Comparison of ENCODE assay signal across 9 cellular contexts in the genomic region with DNA sequence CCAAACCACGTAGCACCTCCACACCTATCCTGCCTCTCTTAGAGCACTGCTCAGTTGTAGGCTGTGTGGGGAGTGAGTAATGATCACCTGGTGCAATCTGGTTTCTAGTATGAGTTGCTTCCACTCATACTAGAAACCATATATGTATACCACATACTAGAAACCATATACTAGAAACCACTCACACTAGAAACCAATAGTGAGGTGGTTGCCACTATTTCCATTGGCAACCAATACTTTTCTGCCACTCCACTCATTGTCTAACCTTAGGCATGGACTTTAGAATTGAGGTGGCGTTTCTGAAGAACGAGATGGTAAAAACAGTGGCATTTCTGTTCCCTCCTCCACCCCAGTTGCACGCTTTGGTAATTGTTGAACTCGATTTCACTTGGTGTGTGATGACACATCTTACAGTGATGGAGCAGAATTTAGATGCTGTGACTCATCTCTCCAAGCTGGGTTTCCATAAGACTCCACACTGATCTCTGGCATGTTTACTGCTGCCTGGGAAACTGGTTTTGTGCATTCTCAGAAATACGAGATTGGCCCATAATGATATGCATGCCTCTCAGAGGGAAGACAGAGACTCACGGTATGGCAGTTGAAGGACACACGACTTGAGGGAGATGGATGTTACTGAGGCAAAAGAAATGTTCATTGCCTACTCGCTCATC.
DNase-seq lines count a peak whose midpoint lies in the region; ATAC-seq and TF ChIP-seq lines count a peak whose summit lies in the region.
"Had no signal": no experiment of that assay in that cellular context is flagged by ENCODE, and none has a peak within 500 bp of the region (broad histone marks: within the 10 kb centered on the region; RNA-seq: fewer than 3 reads in every experiment).

No MANE protein-coding gene starts in this region.

- H3K79me1 ChIP-seq in trophoblast cell (ENCODE audit: low read length), result no peaks in the 10 kb centered on the region

- H3K18ac ChIP-seq in trophoblast cell (ENCODE audit: low read length), result no peak overlapping the region

- peak overlapping the region; percentile 23 to 35 for H3K4me3 Mint-ChIP-seq in activated T-cell treated with anti-CD3 and anti-CD28 coated beads, Interleukin-2, amount 50 U/mL, for 72 hours
- H3K4me3 Mint-ChIP-seq: activated naive CD8-positive, alpha-beta T cell had no signal

- no peaks in the 10 kb centered on the region for H3K36me3 ChIP-seq in trophoblast cell (ENCODE audit: control insufficient read depth in 1 of 2, insufficient read depth in 2 of 2, low read length in 2 of 2)
- no peaks in the 10 kb centered on the region for H3K36me3 ChIP-seq in lower lobe of right lung

- peaks cover 5 to 7% of the 10 kb centered on the region in 2 donors for H3K9me3 Mint-ChIP-seq in activated T-cell treated with anti-CD3 and anti-CD28 coated beads, Interleukin-2, amount 50 U/mL, for 72 hours

- H3K36me3 Mint-ChIP-seq in activated T-cell treated with anti-CD3 and anti-CD28 coated beads, Interleukin-2, amount 50 U/mL, for 72 hours (ENCODE audit: insufficient read depth in 2 of 2), result peaks cover 0 to 2% of the 10 kb centered on the region in 2 donors
- H3K36me3 Mint-ChIP-seq: activated naive CD8-positive, alpha-beta T cell had no signal

- CTCF ChIA-PET in AG04450 (lab: Charles Lee), result interaction anchor here (0.9 kb wide), 1 partner anchor 437 kb away, joined by 3 read pairs; no protein-coding TSS in a partner anchor

- H3K14ac ChIP-seq in trophoblast cell (ENCODE audit: low read length), result no peak overlapping the region

- DNase-seq in AG04450 (ENCODE audit: low read depth, low spot score), result peak; percentile 94
- DNase-seq in activated T-cell treated with anti-CD3 and anti-CD28 coated beads, Interleukin-2, amount 50 U/mL, for 72 hours, result peak; percentile 52 to 55
- DNase-seq in trophoblast cell, result peak; percentile 90 to 96
- DNase-seq in lower lobe of right lung, result no peak
- DNase-seq in SKM-1 treated with dmso at 0.1 percent for 144 hours (lab: John Stamatoyannopoulos, UW; ENCODE audit: unreplicated experiment), result no peak
- DNase-seq in left lobe of liver (ENCODE audit: low spot score), result no peak

- H3K4me3 ChIP-seq in AG04450 (ENCODE audit: low read depth, low read length), result peak overlapping the region; percentile 35
- H3K4me3 ChIP-seq in trophoblast cell (ENCODE audit: low read depth, low read length), result no peak overlapping the region
- H3K4me3 ChIP-seq in lower lobe of right lung, result no peak overlapping the region

- no CpG with 5 or more reads among the region's 9 CpGs for WGBS in trophoblast cell (ENCODE audit: extremely low coverage, insufficient coverage, insufficient read length)

- intact Hi-C loops in lower lobe of right lung (cut with DNase I), result no loop called here

- peak overlapping the region; percentile 30 for H3K27ac Mint-ChIP-seq in activated T-cell treated with anti-CD3 and anti-CD28 coated beads, Interleukin-2, amount 50 U/mL, for 72 hours
- H3K27ac Mint-ChIP-seq: activated naive CD8-positive, alpha-beta T cell had no signal

- no peak overlapping the region for H3K23ac ChIP-seq in trophoblast cell (ENCODE audit: low read length)

- POLR2A ChIA-PET in AG04450 (lab: Yijun Ruan, JAX), result interaction anchor here (0.9 kb wide), 1 partner anchor 75 kb away, joined by 4 read pairs; no protein-coding TSS in a partner anchor

- H4K8ac ChIP-seq in trophoblast cell (ENCODE audit: low read depth, low read length), result no peak overlapping the region

- peaks cover 25% of the 10 kb centered on the region for H3K27me3 Mint-ChIP-seq in activated T-cell treated with anti-CD3 and anti-CD28 coated beads, Interleukin-2, amount 50 U/mL, for 72 hours (ENCODE audit: low read depth)
- H3K27me3 Mint-ChIP-seq: activated naive CD8-positive, alpha-beta T cell had no signal

- H2BK12ac ChIP-seq in trophoblast cell (ENCODE audit: low read length), result no peak overlapping the region

- no peak overlapping the region for H3K9ac ChIP-seq in trophoblast cell (ENCODE audit: low read length)

- no peak overlapping the region for H4K91ac ChIP-seq in trophoblast cell (ENCODE audit: low read depth, low read length)

- no peak for TF ChIP-seq CTCF in AG04450 (IDR thresholded peaks at IDR 0.05; ENCODE audit: low read depth, low read length)
- TF ChIP-seq CTCF in lower lobe of right lung (IDR thresholded peaks at IDR 0.05), result no peak

- H3K27ac ChIP-seq in AG04450 (ENCODE audit: low read depth, low read length) (peak overlapping the region; percentile 98), trophoblast cell (ENCODE audit: low read depth, low read length) (no peak overlapping the region), lower lobe of right lung (no peak overlapping the region)

- peaks cover 21% of the 10 kb centered on the region for H3K4me1 Mint-ChIP-seq in activated T-cell treated with anti-CD3 and anti-CD28 coated beads, Interleukin-2, amount 50 U/mL, for 72 hours (ENCODE audit: low read depth)

- H2BK5ac ChIP-seq in trophoblast cell (ENCODE audit: low read depth, low read length, poor library complexity), result no peak overlapping the region

- H3K9me3 ChIP-seq in AG04450 (ENCODE audit: control insufficient read depth, insufficient read depth, low read length) (no peaks in the 10 kb centered on the region), trophoblast cell (ENCODE audit: insufficient read depth, low read depth, low read length) (no peaks in the 10 kb centered on the region), lower lobe of right lung (no peaks in the 10 kb centered on the region)

- H3K4me2 ChIP-seq in trophoblast cell (ENCODE audit: low read length), result no peak overlapping the region

- peaks cover 0 to 6% of the 10 kb centered on the region in 2 experiments for H3K4me1 ChIP-seq in trophoblast cell (ENCODE audit: control insufficient read depth in 1 of 2, insufficient read depth in 2 of 2, low read length in 2 of 2)
- H3K4me1 ChIP-seq in lower lobe of right lung, result no peaks in the 10 kb centered on the region

- H2AFZ ChIP-seq in trophoblast cell (ENCODE audit: insufficient read depth, low read length, poor library complexity), result no peak overlapping the region

- ATAC-seq in GM19025 (IDR thresholded peaks at IDR 0.05; ENCODE audit: low read depth, unreplicated experiment) (peak; percentile 95), HG03064 (IDR thresholded peaks at IDR 0.05; ENCODE audit: low read depth, unreplicated experiment) (peak; percentile 90), lower lobe of right lung (no peak), left lobe of liver (no peak)
- peak; percentile 95 to 96 for ATAC-seq in activated T-cell treated with anti-CD3 and anti-CD28 coated beads, Interleukin-2, amount 50 U/mL, for 72 hours (replicated peaks in 1 of 2)

- H2AK5ac ChIP-seq in trophoblast cell (ENCODE audit: low read length), result no peak overlapping the region

- H3K27me3 ChIP-seq in AG04450 (ENCODE audit: control insufficient read depth, insufficient read depth, low read length) (no peaks in the 10 kb centered on the region), trophoblast cell (ENCODE audit: insufficient read depth, low read length) (no peaks in the 10 kb centered on the region), lower lobe of right lung (ENCODE audit: low read depth) (no peaks in the 10 kb centered on the region)

- no peak overlapping the region for H3K4ac ChIP-seq in trophoblast cell (ENCODE audit: low read depth, low read length)

- H3K79me2 ChIP-seq in trophoblast cell (ENCODE audit: control insufficient read depth, insufficient read depth, low read length, poor library complexity), result no peaks in the 10 kb centered on the region

- H4K12ac ChIP-seq in trophoblast cell (ENCODE audit: low read depth, low read length), result no peak overlapping the region

- no peak overlapping the region for H2BK120ac ChIP-seq in trophoblast cell (ENCODE audit: insufficient read depth, low read length, poor library complexity)

Comparison
In these comparisons a context has a peak if more than half of its experiments do, and no peak if none do; other contexts are left out.
1. DNase-seq: peak in AG04450 (single experiment), activated T-cell treated with anti-CD3 and anti-CD28 coated beads, Interleukin-2, amount 50 U/mL, for 72 hours (2 of 2) and trophoblast cell (2 of 2); none in lower lobe of right lung (single experiment), SKM-1 treated with dmso at 0.1 percent for 144 hours (single experiment) and left lobe of liver (single experiment).
2. ATAC-seq: peak in GM19025 (single experiment), HG03064 (single experiment) and activated T-cell treated with anti-CD3 and anti-CD28 coated beads, Interleukin-2, amount 50 U/mL, for 72 hours (2 of 2); none in lower lobe of right lung (0 of 2) and left lobe of liver (single experiment).